ENCODE assay signal across 15 cellular contexts in the genomic region with DNA sequence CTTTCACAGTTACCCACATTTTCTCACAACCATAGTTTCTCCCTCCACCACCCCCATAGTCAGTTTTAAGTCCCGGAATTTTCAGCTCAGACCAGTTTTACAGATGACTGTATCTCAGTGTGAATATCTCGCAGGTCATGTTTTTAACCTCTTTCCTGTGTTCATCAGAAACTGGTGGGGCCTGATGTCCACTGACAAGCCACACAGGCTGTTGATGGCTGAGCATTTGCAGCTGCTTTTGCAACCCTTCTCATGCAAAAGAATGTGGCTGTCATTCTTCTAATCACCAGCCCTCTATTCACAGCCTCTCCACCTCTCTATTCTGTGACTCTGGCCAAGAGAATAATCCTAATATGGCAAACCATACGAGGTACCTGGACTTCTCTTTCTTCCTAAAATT. TPM values are rescaled to one million over a fixed set of nuclear protein-coding genes. Genes with fewer than 3 reads are reported as not detected.
DNase-seq lines count a peak whose midpoint lies in the region; ATAC-seq, FAIRE-seq and TF ChIP-seq lines count a peak whose summit lies in the region.
"Had no signal": no experiment of that assay in that cellular context is flagged by ENCODE, and none has a peak within 500 bp of the region (broad histone marks: within the 10 kb centered on the region; RNA-seq: fewer than 3 reads in every experiment).

No MANE protein-coding gene starts in this region.

- ATAC-seq in GM18520 (IDR thresholded peaks at IDR 0.05; ENCODE audit: unreplicated experiment) = no peak
- no peak for ATAC-seq in GM21423 (IDR thresholded peaks at IDR 0.05; ENCODE audit: unreplicated experiment)

- no peak for TF ChIP-seq POLR2A in GM12892 (IDR thresholded peaks at IDR 0.05; ENCODE audit: low read depth, low read length)

- DNase-seq in GM12892 (ENCODE audit: insufficient read length) (no peak), H7 (peak; percentile 25), NOMO-1 treated with DMSO at 0.1 percent for 48 hours (lab: John Stamatoyannopoulos, UW; ENCODE audit: unreplicated experiment) (peak; percentile 79), hepatic stellate cell (ENCODE audit: low spot score) (peak; percentile 31), NCI-H748 (lab: John Stamatoyannopoulos, UW; ENCODE audit: unreplicated experiment) (no peak)
- DNase-seq in activated CD4-positive, CD25-positive, alpha-beta regulatory T cell treated with anti-CD3 and anti-CD28 coated beads, Interleukin-2, amount 50 U/mL, for 72 hours = no peak
- DNase-seq: activated B cell treated with CpG ODN at 0.5 μM for 24 hours; activated naive CD4-positive, alpha-beta T cell treated with Interleukin-2 at 50 U/mL for 16 hours; kidney glomerular epithelial cell; nephron progenitor cell; stimulated activated CD8-positive, alpha-beta memory T cell treated with anti-CD3 and anti-CD28 coated beads, Interleukin-4, amount 100 ng/mL, for 48 hours had no signal

- peak; percentile 48 for FAIRE-seq in GM12892 (lab: Jason Lieb, UNC)
- FAIRE-seq: colon, G401.6 had no signal

- no peak overlapping the region for H3K4me3 ChIP-seq in H7 (ENCODE audit: insufficient read depth, low read depth, low read length)

- no peaks in the 10 kb centered on the region for H3K27me3 ChIP-seq in H7 (ENCODE audit: control insufficient read depth, insufficient read depth, low read length)

- H3K36me3 ChIP-seq in H7 (replicated peaks; ENCODE audit: control insufficient read depth, insufficient read depth, low read length) = no peaks in the 10 kb centered on the region; the same call in 1 of the 2 replicates

RNA-seq across cellular contexts. Expression of gene GYG1, which starts 8.5 kb away (rescaled TPM):
- 10.7 TPM for polyA plus RNA-seq in GM12892 (2012; ENCODE audit: missing spikeins)
- total RNA-seq in H7 (2014; rRNA removed; shearing (Covaris generic)) = 24.5 and 34.2 TPM in 2 replicates

Comparison
In these comparisons a context has a peak if more than half of its experiments do, and no peak if none do; other contexts are left out.
1. DNase-seq: peak in H7 (single experiment), NOMO-1 treated with DMSO at 0.1 percent for 48 hours (single experiment) and hepatic stellate cell (single experiment); none in GM12892 (single experiment), activated CD4-positive, CD25-positive, alpha-beta regulatory T cell treated with anti-CD3 and anti-CD28 coated beads, Interleukin-2, amount 50 U/mL, for 72 hours (single experiment) and NCI-H748 (single experiment).